ENCODE assay signal across 8 cellular contexts in the genomic region with DNA sequence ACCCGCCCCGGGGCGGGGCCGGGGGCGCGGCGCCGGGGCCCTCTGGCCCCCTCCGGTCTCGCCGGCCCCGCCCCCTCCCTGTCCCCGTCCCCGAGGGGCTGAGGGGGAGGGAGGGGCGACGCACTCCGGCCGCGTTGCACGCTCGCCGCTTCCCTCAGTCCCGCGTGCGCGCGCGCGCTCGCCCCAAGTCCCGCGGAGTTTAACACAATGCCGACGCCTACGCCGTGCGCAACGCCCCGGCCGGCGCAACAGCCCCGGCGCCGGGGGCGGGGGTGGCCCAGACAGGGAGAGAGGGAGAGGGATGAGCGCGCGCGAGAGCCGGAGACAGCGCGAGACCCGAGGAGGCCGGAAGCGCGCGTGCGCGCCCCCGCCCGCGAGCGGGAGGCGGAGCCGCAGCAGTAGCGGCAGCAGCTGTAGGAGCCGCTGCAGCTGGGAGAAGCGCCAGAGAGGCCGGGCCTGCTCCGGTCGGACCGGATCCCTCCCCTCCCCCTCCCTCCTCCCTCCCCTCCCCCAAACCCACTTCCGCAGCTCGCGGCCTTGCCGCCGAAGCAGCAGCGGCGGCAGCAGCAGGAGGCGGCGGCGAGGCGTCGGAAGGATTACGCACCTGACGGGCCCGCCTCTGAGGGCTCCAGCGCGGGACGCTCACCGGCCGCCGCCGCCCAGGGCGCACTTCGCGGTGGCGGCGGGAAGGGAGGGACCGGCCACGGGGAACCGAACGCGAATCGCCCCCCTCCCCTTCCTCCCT. TPM values are rescaled to one million over a fixed set of nuclear protein-coding genes. Genes with fewer than 3 reads are reported as not detected.
A peak's percentile ranks its signal among the peaks of the same experiment; 100 is the strongest.
DNase-seq lines count a peak whose midpoint lies in the region; ATAC-seq, FAIRE-seq and TF ChIP-seq lines count a peak whose summit lies in the region.

No MANE protein-coding gene starts in this region.

- TF ChIP-seq POLR2A in GM10847 (IDR thresholded peaks at IDR 0.05; ENCODE audit: extremely low read depth, insufficient read length), result peak; percentile 37

- H3K9me3 ChIP-seq in pancreas (no peaks in the 10 kb centered on the region), tibial artery (no peaks in the 10 kb centered on the region)

- intact Hi-C loops in Right ventricle myocardium superior (cut with DNase I) (no loop called here), pancreas (cut with DNase I) (no loop called here), tibial artery (cut with DNase I; ENCODE audit: low total_unique reads) (no loop called here)

- H3K27ac ChIP-seq in pancreas (peak overlapping the region; percentile 98 to 99 (median 98)), tibial artery (peak overlapping the region; percentile 100)

- WGBS in pancreas, 2 donors, result 0 to 1% methylated on average over 32 to 104 of the region's 105 CpGs

- H3K27me3 ChIP-seq in pancreas (no peaks in the 10 kb centered on the region), tibial artery (no peaks in the 10 kb centered on the region)

- TF ChIP-seq CTCF in pancreas (IDR thresholded peaks at IDR 0.05), result no peak
- no peak for TF ChIP-seq CTCF in tibial artery (IDR thresholded peaks at IDR 0.05)

- FAIRE-seq in pancreas (lab: Jason Lieb, UNC), result no peak

- no peaks in the 10 kb centered on the region for H3K36me3 ChIP-seq in pancreas
- H3K36me3 ChIP-seq in tibial artery, result no peaks in the 10 kb centered on the region

- H3K4me3 ChIP-seq in pancreas (peak overlapping the region; percentile 80 to 99 (median 93)), tibial artery (peak overlapping the region; percentile 100)

- peak; percentile 77 for ATAC-seq in HG02678 (IDR thresholded peaks at IDR 0.05; ENCODE audit: unreplicated experiment)
- peak; percentile 86 for ATAC-seq in Right ventricle myocardium superior (ENCODE audit: poor library complexity)
- peak; percentile 82 to 90 (median 84) for ATAC-seq in pancreas

- H3K4me1 ChIP-seq in pancreas, result peaks cover 16 to 24% (median 24%) of the 10 kb centered on the region in 3 donors
- H3K4me1 ChIP-seq in tibial artery, result peaks cover 0 to 51% (median 34%) of the 10 kb centered on the region in 4 donors

- DNase-seq in NCI-H1105 treated with DMSO at 0.1 percent for 48 hours (lab: John Stamatoyannopoulos, UW) (peak; percentile 96), SKM-1 treated with dmso at 0.1 percent for 144 hours (lab: John Stamatoyannopoulos, UW; ENCODE audit: unreplicated experiment) (peak; percentile 96), Right ventricle myocardium superior (peak; percentile 99), pancreas (peak; percentile 95 to 98 (median 98)), tibial artery (peak; percentile 97 to 99)
- peak; percentile 94 for DNase-seq in activated naive CD8-positive, alpha-beta T cell treated with anti-CD3 and anti-CD28 coated beads, Interleukin-2, amount 50 U/mL, for 16 hours (ENCODE audit: low read depth, low spot score)

RNA-seq across cellular contexts. Expression of gene ZBTB2, which starts 0.9 kb away (rescaled TPM):
- 4.1 TPM for total RNA-seq in Right ventricle myocardium superior
- 1 to 10 TPM; 3.2 to 6.6 (median 4.3) TPM for total RNA-seq in pancreas
- polyA plus RNA-seq in pancreas, result 1 to 10 TPM; 3.1 to 4.8 TPM

Comparison
In these comparisons a context has a peak if more than half of its experiments do, and no peak if none do; other contexts are left out.
1. Peak in every context shown above with its lines: DNase-seq, ATAC-seq, H3K4me3 ChIP-seq and H3K27ac ChIP-seq.